8 cellular contexts compared by ENCODE assay signal in the genomic region with DNA sequence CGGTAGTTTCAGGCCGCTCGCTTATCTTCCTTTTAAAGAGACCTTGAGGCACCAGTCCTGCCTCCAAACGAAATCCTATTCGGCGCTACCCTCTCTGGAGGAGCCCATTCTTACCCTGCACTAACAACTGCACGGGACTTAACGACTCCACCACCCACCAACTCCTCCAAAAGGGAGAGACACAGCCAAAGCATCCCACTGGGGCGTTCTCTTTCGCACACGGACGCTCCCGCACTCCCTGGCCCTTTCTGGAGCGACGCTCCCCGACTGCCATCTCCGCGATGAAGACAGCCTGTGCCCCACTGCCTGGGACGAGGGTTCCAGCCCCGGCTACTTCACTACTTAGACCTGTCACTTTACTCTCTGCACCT. TPM values are rescaled to one million over a fixed set of nuclear protein-coding genes. Genes with fewer than 3 reads are reported as not detected.
DNase-seq lines count a peak whose midpoint lies in the region; ATAC-seq and TF ChIP-seq lines count a peak whose summit lies in the region.

No MANE protein-coding gene starts in this region.

- peak overlapping the region; percentile 87 for H3K27ac ChIP-seq in effector memory CD4-positive, alpha-beta T cell (ENCODE audit: insufficient read depth, low read length, poor library complexity, severe bottlenecking)
- H3K27ac ChIP-seq in muscle layer of duodenum (ENCODE audit: low read length), result peak overlapping the region; percentile 99

- DNase-seq in SIG-M5 treated with dmso at 0.1 percent for 504 hours (lab: John Stamatoyannopoulos, UW; ENCODE audit: unreplicated experiment), result peak; percentile 54
- no peak for DNase-seq in SIG-M5 (lab: John Stamatoyannopoulos, UW)
- DNase-seq in NB4 (ENCODE audit: low read depth), result no peak
- no peak for DNase-seq in effector memory CD4-positive, alpha-beta T cell
- no peak for DNase-seq in NCI-H2081 (lab: John Stamatoyannopoulos, UW)
- no peak for DNase-seq in H4 (ENCODE audit: low spot score)

- no peaks in the 10 kb centered on the region for H3K36me3 ChIP-seq in effector memory CD4-positive, alpha-beta T cell (ENCODE audit: control insufficient read depth, insufficient read depth, low read length)
- no peaks in the 10 kb centered on the region for H3K36me3 ChIP-seq in muscle layer of duodenum (ENCODE audit: control insufficient read depth in 1 of 2, insufficient read depth in 2 of 2, low read length in 2 of 2)

- TF ChIP-seq POLR2A in NB4 (IDR thresholded peaks at IDR 0.05; ENCODE audit: extremely low read depth, insufficient read length), result no peak

- ATAC-seq in HG02610 (IDR thresholded peaks at IDR 0.05; ENCODE audit: unreplicated experiment), result no peak

- H3K4me1 ChIP-seq in effector memory CD4-positive, alpha-beta T cell (ENCODE audit: control insufficient read depth, insufficient read depth, low read length, poor library complexity, severe bottlenecking), result peaks cover 11% of the 10 kb centered on the region
- H3K4me1 ChIP-seq in muscle layer of duodenum (ENCODE audit: control insufficient read depth in 1 of 2, insufficient read depth in 2 of 2, low read length in 2 of 2), result peaks cover 12 to 21% of the 10 kb centered on the region in 2 donors

- H3K4me3 ChIP-seq in NB4 (ENCODE audit: low read depth, low read length) (peak overlapping the region; percentile 6), muscle layer of duodenum (ENCODE audit: low read depth in 1 of 2, low read length in 2 of 2) (peak overlapping the region; percentile 80)
- H3K4me3 ChIP-seq in effector memory CD4-positive, alpha-beta T cell (ENCODE audit: insufficient read depth, low read depth, low read length, poor library complexity, severe bottlenecking), result peak overlapping the region; percentile 72

- TF ChIP-seq CTCF in NB4 (IDR thresholded peaks at IDR 0.05; ENCODE audit: low read depth, low read length), result no peak

- H3K27me3 ChIP-seq in effector memory CD4-positive, alpha-beta T cell (replicated peaks; ENCODE audit: control insufficient read depth, insufficient read depth, low read length, poor library complexity, severe bottlenecking), result no peaks in the 10 kb centered on the region
- no peaks in the 10 kb centered on the region for H3K27me3 ChIP-seq in muscle layer of duodenum (ENCODE audit: low read depth, low read length)

- H3K9me3 ChIP-seq in effector memory CD4-positive, alpha-beta T cell (ENCODE audit: control insufficient read depth, low read length), result no peaks in the 10 kb centered on the region
- H3K9me3 ChIP-seq in muscle layer of duodenum (ENCODE audit: control insufficient read depth in 1 of 2, low read length in 2 of 2), result no peaks in the 10 kb centered on the region

RNA-seq across cellular contexts. Expression of a gene that starts 0.6 kb away (rescaled TPM):
- total RNA-seq in H4 (2014; rRNA removed; shearing (Covaris generic)), result not detected in 2 replicates

RNA-seq across cellular contexts. Expression of a gene that starts 12.6 kb away (rescaled TPM):
- total RNA-seq in H4 (2014; rRNA removed; shearing (Covaris generic)), result not detected in 2 replicates

Comparison
In these comparisons a context has a peak if more than half of its experiments do, and no peak if none do; other contexts are left out.
1. H3K4me3 ChIP-seq: peak in every context shown above with its lines; median percentile 80 in muscle layer of duodenum; 72 in effector memory CD4-positive, alpha-beta T cell; 6 in NB4.